Comparison of ENCODE assay signal across 21 cellular contexts in genomic region chr7:15822123-15822495, GRCh38.
DNase-seq lines count a peak whose midpoint lies in the region; ATAC-seq and TF ChIP-seq lines count a peak whose summit lies in the region.
"Had no signal": no experiment of that assay in that cellular context is flagged by ENCODE, and none has a peak within 500 bp of the region (broad histone marks: within the 10 kb centered on the region; RNA-seq: fewer than 3 reads in every experiment).

No MANE protein-coding gene starts in this region.

- H3F3A ChIP-seq in GM23338 (replicated peaks; ENCODE audit: low read depth) = no peaks in the 10 kb centered on the region

- H3K4me3 ChIP-seq in GM23338 = no peak overlapping the region
- no peak overlapping the region for H3K4me3 ChIP-seq in body of pancreas
- H3K4me3 ChIP-seq in effector memory CD4-positive, alpha-beta T cell (ENCODE audit: insufficient read depth, low read depth, low read length, poor library complexity, severe bottlenecking) = no peak overlapping the region
- H3K4me3 ChIP-seq: BLaER1 treated with 17β-estradiol and CSF1 and Interleukin-3, amounts not matched to agents 10 nM and 100 nM; MG63; PC-9; SJCRH30 had no signal

- H3K9me3 ChIP-seq in body of pancreas = no peaks in the 10 kb centered on the region
- no peaks in the 10 kb centered on the region for H3K9me3 ChIP-seq in effector memory CD4-positive, alpha-beta T cell (ENCODE audit: control insufficient read depth, low read length)
- H3K9me3 ChIP-seq: BLaER1 treated with 17β-estradiol and CSF1 and Interleukin-3, amounts not matched to agents 10 nM and 100 nM; MG63; SJCRH30 had no signal

- H3K79me2 ChIP-seq in GM23338 (replicated peaks; ENCODE audit: insufficient read depth) = no peaks in the 10 kb centered on the region

- H3K27ac Mint-ChIP-seq in GM23338 (0 out of 2 replicates have a peak overlapping the region, but pooled peaks have one; percentile 11), mesothelial cell of epicardium (peak overlapping the region; percentile 59)
- H3K27ac Mint-ChIP-seq: CD4-positive, alpha-beta T cell had no signal

- H3K4me1 Mint-ChIP-seq in GM23338 (peaks cover 13% of the 10 kb centered on the region), mesothelial cell of epicardium (peaks cover 6% of the 10 kb centered on the region)

- intact Hi-C loops in body of pancreas (cut with DNase I) = no loop called here

- H3K4me3 Mint-ChIP-seq in GM23338 = no peak overlapping the region
- no peak overlapping the region for H3K4me3 Mint-ChIP-seq in mesothelial cell of epicardium
- H3K4me3 Mint-ChIP-seq: CD4-positive, alpha-beta T cell had no signal

- no peak for ATAC-seq in GM23338
- peak; percentile 9 for ATAC-seq in body of pancreas
- ATAC-seq in GM18868 (IDR thresholded peaks at IDR 0.05; ENCODE audit: unreplicated experiment) = no peak
- no peak for ATAC-seq in GM18867 (IDR thresholded peaks at IDR 0.05; ENCODE audit: unreplicated experiment)
- ATAC-seq in HG02763 (IDR thresholded peaks at IDR 0.05; ENCODE audit: unreplicated experiment) = no peak
- ATAC-seq: SK-N-SH treated with all-trans-retinoic acid at 6 μM for 48 hours had no signal

- H3K36me3 ChIP-seq in GM23338 (ENCODE audit: insufficient read depth) (no peaks in the 10 kb centered on the region), body of pancreas (replicated peaks in 1 of 2; ENCODE audit: insufficient read depth in 1 of 2, low read depth in 2 of 2) (no peaks in the 10 kb centered on the region)
- no peaks in the 10 kb centered on the region for H3K36me3 ChIP-seq in effector memory CD4-positive, alpha-beta T cell (ENCODE audit: control insufficient read depth, insufficient read depth, low read length)
- H3K36me3 ChIP-seq: BLaER1 treated with 17β-estradiol and CSF1 and Interleukin-3, amounts not matched to agents 10 nM and 100 nM; MG63; SJCRH30 had no signal

- H3K4me2 ChIP-seq in GM23338 = no peak overlapping the region
- H3K4me2 ChIP-seq: BLaER1 treated with 17β-estradiol and CSF1 and Interleukin-3, amounts not matched to agents 10 nM and 100 nM; PC-9 had no signal

- TF ChIP-seq POLR2A in body of pancreas (IDR thresholded peaks at IDR 0.05) = no peak

- H3K27me3 ChIP-seq in GM23338 (ENCODE audit: insufficient read depth) = no peaks in the 10 kb centered on the region
- H3K27me3 ChIP-seq in body of pancreas = no peaks in the 10 kb centered on the region
- no peaks in the 10 kb centered on the region for H3K27me3 ChIP-seq in effector memory CD4-positive, alpha-beta T cell (replicated peaks; ENCODE audit: control insufficient read depth, insufficient read depth, low read length, poor library complexity, severe bottlenecking)
- H3K27me3 ChIP-seq: BLaER1 treated with 17β-estradiol and CSF1 and Interleukin-3, amounts not matched to agents 10 nM and 100 nM; MG63; SJCRH30 had no signal

- H3K27ac ChIP-seq in GM23338 (ENCODE audit: low read depth) (no peak overlapping the region), body of pancreas (no peak overlapping the region)
- H3K27ac ChIP-seq in effector memory CD4-positive, alpha-beta T cell (ENCODE audit: insufficient read depth, low read length, poor library complexity, severe bottlenecking) = no peak overlapping the region
- H3K27ac ChIP-seq: BLaER1 treated with 17β-estradiol and CSF1 and Interleukin-3, amounts not matched to agents 10 nM and 100 nM; PC-9; SJCRH30 had no signal

- H3K9me3 Mint-ChIP-seq in GM23338 = no peaks in the 10 kb centered on the region
- H3K9me3 Mint-ChIP-seq in mesothelial cell of epicardium = no peaks in the 10 kb centered on the region
- H3K9me3 Mint-ChIP-seq: CD4-positive, alpha-beta T cell had no signal

- H3K9me2 ChIP-seq in GM23338 (ENCODE audit: insufficient read depth) = no peaks in the 10 kb centered on the region

- no peaks in the 10 kb centered on the region for H3K36me3 Mint-ChIP-seq in GM23338 (ENCODE audit: low read depth)
- no peaks in the 10 kb centered on the region for H3K36me3 Mint-ChIP-seq in mesothelial cell of epicardium

- no peak for TF ChIP-seq CTCF in GM23338 (conservative IDR thresholded peaks at IDR 0.05; ENCODE audit: low read depth in 2 of 2)
- no peak for TF ChIP-seq CTCF in body of pancreas (IDR thresholded peaks at IDR 0.05)
- no peak for TF ChIP-seq CTCF in mesothelial cell of epicardium (IDR thresholded peaks at IDR 0.05; ENCODE audit: unreplicated experiment)

- H3K4me1 ChIP-seq in GM23338 (ENCODE audit: insufficient read depth) (peaks cover 4% of the 10 kb centered on the region; the same call in 1 of the 2 replicates), body of pancreas (no peaks in the 10 kb centered on the region)
- no peaks in the 10 kb centered on the region for H3K4me1 ChIP-seq in effector memory CD4-positive, alpha-beta T cell (ENCODE audit: control insufficient read depth, insufficient read depth, low read length, poor library complexity, severe bottlenecking)
- H3K4me1 ChIP-seq: BLaER1 treated with 17β-estradiol and CSF1 and Interleukin-3, amounts not matched to agents 10 nM and 100 nM; SJCRH30 had no signal

- DNase-seq in GM23338 (ENCODE audit: low spot score) (no peak), body of pancreas (no peak), fibroblast of gingiva (ENCODE audit: low read depth) (peak; percentile 48), mesothelial cell of epicardium (ENCODE audit: low spot score in 2 of 2, unreplicated experiment in 2 of 2) (no peak)
- DNase-seq in effector memory CD4-positive, alpha-beta T cell = no peak
- DNase-seq: AML-193; CD4-positive, alpha-beta T cell; IMR-90; KG1; MG63; NCI-H1105 treated with DMSO at 0.1 percent for 48 hours; NCI-H2029; NCI-H2227 treated with DMSO at 0.1 percent for 48 hours; NCI-H526 treated with DMSO at 0.1 percent for 48 hours; PC-9; SJCRH30 had no signal

- WGBS in body of pancreas, 2 donors = 49 to 53% methylated on average over 1 of the region's 1 CpG

- H4K20me1 ChIP-seq in GM23338 (replicated peaks; ENCODE audit: insufficient read depth) = no peaks in the 10 kb centered on the region
- H4K20me1 ChIP-seq: BLaER1 treated with 17β-estradiol and CSF1 and Interleukin-3, amounts not matched to agents 10 nM and 100 nM had no signal

- H2AFZ ChIP-seq in GM23338 = 0 out of 2 replicates have a peak overlapping the region, but pooled peaks have one; percentile 23
- H2AFZ ChIP-seq: PC-9 had no signal

- H3K27me3 Mint-ChIP-seq in GM23338 (ENCODE audit: insufficient read depth, low read depth, poor library complexity) = no peaks in the 10 kb centered on the region
- H3K27me3 Mint-ChIP-seq in mesothelial cell of epicardium (ENCODE audit: low read depth) = no peaks in the 10 kb centered on the region
- H3K27me3 Mint-ChIP-seq: CD4-positive, alpha-beta T cell had no signal

TF ChIP-seq in GM23338, 12 proteins besides CTCF, POLR2A, EP300 and RAD21 (continues in another document):
- TF ChIP-seq ZNF331 (CRISPR knock-in tag; IDR thresholded peaks at IDR 0.05; ENCODE audit: low read depth) = no peak
